Comparison of ENCODE assay signal across 1 cellular context in the genomic region with DNA sequence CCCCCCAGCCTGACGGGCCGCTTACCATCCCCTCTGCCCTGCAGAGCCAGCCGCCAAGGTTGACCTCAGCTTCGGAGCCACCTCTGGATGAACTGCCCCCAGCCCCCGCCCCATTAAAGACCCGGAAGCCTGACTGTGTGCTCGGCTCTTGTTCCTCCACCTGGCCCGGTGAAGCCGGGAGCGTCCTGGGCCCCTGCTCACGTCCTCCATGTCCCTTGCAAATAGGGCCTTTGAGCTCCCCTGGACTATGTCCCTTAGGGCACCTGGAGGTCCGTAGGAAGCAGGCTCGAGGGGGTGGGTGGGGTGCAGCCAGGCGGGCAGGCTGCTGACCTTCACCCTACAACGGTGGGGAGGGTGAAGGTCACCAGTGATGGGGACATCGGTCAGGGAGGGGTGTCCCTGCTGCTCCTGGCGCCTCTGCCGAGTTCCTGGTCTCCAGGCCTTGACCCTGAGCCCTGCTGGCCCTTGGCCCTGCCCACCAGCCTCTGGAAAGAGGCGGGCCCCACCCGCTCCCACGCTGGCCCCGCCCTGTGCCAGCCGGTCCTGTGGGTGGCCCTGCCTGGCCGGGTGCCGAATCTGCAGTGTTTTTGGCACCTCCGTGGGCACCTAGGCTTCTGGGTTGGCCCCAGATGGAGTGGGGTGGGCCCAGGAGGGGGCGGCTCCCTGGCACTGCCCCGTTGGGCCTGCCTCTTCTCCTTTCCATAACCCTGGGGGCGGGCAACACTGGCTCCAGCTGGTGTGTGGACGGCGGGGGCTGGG.
TF ChIP-seq lines count a peak whose summit lies in the region.

No MANE protein-coding gene starts in this region.

TF ChIP-seq in HepG2, 621 proteins besides CTCF, POLR2A, EP300 and RAD21 (continued from another document and continues in another):
- TF ChIP-seq ZNF292 (CRISPR knock-in tag; IDR thresholded peaks at IDR 0.05; ENCODE audit: borderline replicate concordance, low read depth) (0 out of 2 replicates have a peak, but pooled peaks have one; percentile 61), AHDC1 (CRISPR knock-in tag; IDR thresholded peaks at IDR 0.05; ENCODE audit: borderline replicate concordance) (peak; percentile 49; the same call in 1 of the 2 replicates), E2F2 (CRISPR knock-in tag; IDR thresholded peaks at IDR 0.05; ENCODE audit: borderline replicate concordance) (peak; percentile 31; the same call in 1 of the 2 replicates), KAT2B (IDR thresholded peaks at IDR 0.05; ENCODE audit: borderline replicate concordance, low read depth, low read length) (no peak), SYNCRIP (IDR thresholded peaks at IDR 0.05; ENCODE audit: insufficient read depth, low read depth, low read length) (no peak), SP4 (CRISPR knock-in tag; IDR thresholded peaks at IDR 0.05) (no peak; the same call in none of the 2 replicates), PHB2 (IDR thresholded peaks at IDR 0.05; ENCODE audit: partially characterized antibody) (no peak), GATAD2A (CRISPR knock-in tag; IDR thresholded peaks at IDR 0.05) (peak; percentile 84), EZH2 (conservative IDR thresholded peaks at IDR 0.05; ENCODE audit: low read depth, low read length) (no peak), NCOA2 (CRISPR knock-in tag; IDR thresholded peaks at IDR 0.05) (peak; percentile 83), NR2F1 (CRISPR knock-in tag; IDR thresholded peaks at IDR 0.05) (peak; percentile 95 to 99), ZC3H4 (CRISPR knock-in tag; IDR thresholded peaks at IDR 0.05; ENCODE audit: borderline replicate concordance) (no peak), KAT7 (CRISPR knock-in tag; IDR thresholded peaks at IDR 0.05; ENCODE audit: borderline replicate concordance) (peak; percentile 35), ZNF552 (CRISPR knock-in tag; IDR thresholded peaks at IDR 0.05; ENCODE audit: borderline replicate concordance) (no peak), YEATS2 (CRISPR knock-in tag; IDR thresholded peaks at IDR 0.05; ENCODE audit: borderline replicate concordance) (peak; percentile 34; the same call in 1 of the 2 replicates), ATF7 (IDR thresholded peaks at IDR 0.05) (no peak), ATF7 (CRISPR knock-in tag; IDR thresholded peaks at IDR 0.05) (peak; percentile 88), TFDP1 (CRISPR knock-in tag; IDR thresholded peaks at IDR 0.05; ENCODE audit: borderline replicate concordance) (peak; percentile 59; the same call in 1 of the 2 replicates), NFIB (CRISPR knock-in tag; IDR thresholded peaks at IDR 0.05; ENCODE audit: borderline replicate concordance) (no peak), HOMEZ (CRISPR knock-in tag; IDR thresholded peaks at IDR 0.05; ENCODE audit: low read depth) (0 out of 2 replicates have a peak, but pooled peaks have one; percentile 35), ERF (CRISPR knock-in tag; IDR thresholded peaks at IDR 0.05) (peak; percentile 86; the same call in 1 of the 2 replicates), SIX1 (CRISPR knock-in tag; IDR thresholded peaks at IDR 0.05; ENCODE audit: borderline replicate concordance) (peak; percentile 50; the same call in 1 of the 2 replicates), SRSF9 (IDR thresholded peaks at IDR 0.05; ENCODE audit: borderline replicate concordance, insufficient read depth, low read depth, low read length, poor library complexity, severe bottlenecking) (no peak), KDM2A (CRISPR knock-in tag; IDR thresholded peaks at IDR 0.05; ENCODE audit: borderline replicate concordance, low read depth) (peak; percentile 69), PHF5A (CRISPR knock-in tag; IDR thresholded peaks at IDR 0.05; ENCODE audit: low read depth, unreplicated experiment) (peak; percentile 88), HNRNPUL1 (IDR thresholded peaks at IDR 0.05; ENCODE audit: low read depth, low read length) (no peak)
- TF ChIP-seq, protein P1, sequence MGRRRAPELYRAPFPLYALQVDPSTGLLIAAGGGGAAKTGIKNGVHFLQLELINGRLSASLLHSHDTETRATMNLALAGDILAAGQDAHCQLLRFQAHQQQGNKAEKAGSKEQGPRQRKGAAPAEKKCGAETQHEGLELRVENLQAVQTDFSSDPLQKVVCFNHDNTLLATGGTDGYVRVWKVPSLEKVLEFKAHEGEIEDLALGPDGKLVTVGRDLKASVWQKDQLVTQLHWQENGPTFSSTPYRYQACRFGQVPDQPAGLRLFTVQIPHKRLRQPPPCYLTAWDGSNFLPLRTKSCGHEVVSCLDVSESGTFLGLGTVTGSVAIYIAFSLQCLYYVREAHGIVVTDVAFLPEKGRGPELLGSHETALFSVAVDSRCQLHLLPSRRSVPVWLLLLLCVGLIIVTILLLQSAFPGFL (CRISPR knock-in tag; IDR thresholded peaks at IDR 0.05) = no peak
- TF ChIP-seq, protein P2, sequence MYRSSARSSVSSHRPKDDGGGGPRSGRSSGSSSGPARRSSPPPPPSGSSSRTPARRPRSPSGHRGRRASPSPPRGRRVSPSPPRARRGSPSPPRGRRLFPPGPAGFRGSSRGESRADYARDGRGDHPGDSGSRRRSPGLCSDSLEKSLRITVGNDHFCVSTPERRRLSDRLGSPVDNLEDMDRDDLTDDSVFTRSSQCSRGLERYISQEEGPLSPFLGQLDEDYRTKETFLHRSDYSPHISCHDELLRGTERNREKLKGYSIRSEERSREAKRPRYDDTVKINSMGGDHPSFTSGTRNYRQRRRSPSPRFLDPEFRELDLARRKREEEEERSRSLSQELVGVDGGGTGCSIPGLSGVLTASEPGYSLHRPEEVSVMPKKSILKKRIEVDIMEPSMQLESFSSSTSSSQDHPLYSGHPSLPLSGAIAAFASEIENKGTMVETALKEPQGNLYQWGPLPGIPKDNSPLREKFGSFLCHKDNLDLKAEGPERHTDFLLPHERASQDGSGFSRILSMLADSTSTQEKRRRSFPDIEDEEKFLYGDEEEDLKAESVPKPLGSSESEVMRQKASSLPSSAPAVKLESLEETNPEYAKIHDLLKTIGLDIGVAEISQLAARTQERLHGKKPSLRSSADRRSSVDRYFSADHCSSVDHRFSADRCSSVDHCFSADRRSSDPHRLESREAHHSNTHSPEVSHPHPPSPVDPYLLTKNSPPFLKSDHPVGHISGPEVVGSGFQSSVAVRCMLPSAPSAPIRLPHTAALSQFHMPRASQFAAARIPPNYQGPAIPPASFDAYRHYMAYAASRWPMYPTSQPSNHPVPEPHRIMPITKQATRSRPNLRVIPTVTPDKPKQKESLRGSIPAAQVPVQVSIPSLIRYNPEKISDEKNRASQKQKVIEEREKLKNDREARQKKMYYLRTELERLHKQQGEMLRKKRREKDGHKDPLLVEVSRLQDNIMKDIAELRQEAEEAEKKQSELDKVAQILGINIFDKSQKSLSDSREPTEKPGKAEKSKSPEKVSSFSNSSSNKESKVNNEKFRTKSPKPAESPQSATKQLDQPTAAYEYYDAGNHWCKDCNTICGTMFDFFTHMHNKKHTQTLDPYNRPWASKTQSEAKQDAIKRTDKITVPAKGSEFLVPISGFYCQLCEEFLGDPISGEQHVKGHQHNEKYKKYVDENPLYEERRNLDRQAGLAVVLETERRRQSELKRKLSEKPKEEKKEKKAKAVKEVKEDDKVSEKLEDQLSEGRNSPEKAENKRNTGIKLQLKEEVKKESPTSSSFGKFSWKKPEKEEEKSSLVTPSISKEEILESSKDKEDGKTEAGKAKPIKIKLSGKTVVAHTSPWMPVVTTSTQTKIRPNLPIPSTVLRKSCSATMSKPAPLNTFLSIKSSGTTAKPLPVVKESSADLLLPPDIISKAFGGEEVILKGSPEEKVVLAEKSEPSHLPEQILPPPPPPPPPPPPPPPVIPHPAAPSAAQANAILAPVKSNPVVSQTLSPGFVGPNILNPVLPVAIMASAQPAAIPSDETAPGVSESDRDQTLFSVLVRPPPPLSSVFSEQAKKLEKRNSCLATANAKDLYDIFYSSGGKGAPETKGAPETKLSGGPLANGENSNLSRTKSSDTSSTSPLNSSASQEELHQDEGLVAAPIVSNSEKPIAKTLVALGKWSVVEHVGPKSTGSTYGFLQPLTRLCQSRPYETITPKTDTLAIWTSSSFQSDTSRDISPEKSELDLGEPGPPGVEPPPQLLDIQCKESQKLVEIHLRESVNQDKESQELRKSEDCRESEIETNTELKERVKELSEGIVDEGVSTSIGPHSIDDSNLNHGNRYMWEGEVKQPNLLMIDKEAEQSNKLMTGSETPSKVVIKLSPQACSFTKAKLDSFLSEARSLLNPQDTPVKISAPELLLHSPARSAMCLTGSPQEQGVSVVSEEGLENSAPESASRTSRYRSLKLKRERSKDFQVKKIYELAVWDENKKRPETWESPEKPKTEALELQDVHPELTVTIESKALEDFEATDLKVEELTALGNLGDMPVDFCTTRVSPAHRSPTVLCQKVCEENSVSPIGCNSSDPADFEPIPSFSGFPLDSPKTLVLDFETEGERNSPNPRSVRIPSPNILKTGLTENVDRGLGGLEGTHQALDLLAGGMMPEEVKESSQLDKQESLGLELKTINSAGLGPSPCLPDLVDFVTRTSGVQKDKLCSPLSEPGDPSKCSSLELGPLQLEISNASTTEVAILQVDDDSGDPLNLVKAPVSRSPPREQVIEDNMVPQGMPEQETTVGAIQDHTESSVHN (CRISPR knock-in tag; IDR thresholded peaks at IDR 0.05) = no peak; the same call in 1 of the 2 replicates
